Comparison of ENCODE assay signal across 1 cellular context in the genomic region with DNA sequence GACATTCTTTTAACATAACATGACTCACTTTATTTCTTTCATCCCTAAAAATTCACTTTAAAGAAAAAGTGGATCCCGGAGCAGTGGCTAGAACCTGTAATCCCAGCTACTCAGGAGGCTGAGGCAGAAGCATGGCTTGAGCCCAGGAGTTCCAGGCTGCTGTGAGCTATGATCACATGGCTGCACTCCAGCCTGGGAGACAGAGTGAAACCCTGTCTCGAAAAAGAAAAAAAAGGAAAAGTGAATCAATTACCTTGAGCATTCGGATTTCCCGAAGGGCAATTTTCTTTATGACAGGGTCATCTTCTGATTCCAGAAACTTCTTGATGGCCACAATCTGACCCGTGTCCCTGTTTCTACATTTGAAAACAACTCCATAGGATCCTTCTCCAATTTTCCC.
TF ChIP-seq lines count a peak whose summit lies in the region.

No MANE protein-coding gene starts in this region.

TF ChIP-seq in HepG2, 621 proteins besides CTCF, POLR2A, EP300 and RAD21:
- TF ChIP-seq, protein P1, sequence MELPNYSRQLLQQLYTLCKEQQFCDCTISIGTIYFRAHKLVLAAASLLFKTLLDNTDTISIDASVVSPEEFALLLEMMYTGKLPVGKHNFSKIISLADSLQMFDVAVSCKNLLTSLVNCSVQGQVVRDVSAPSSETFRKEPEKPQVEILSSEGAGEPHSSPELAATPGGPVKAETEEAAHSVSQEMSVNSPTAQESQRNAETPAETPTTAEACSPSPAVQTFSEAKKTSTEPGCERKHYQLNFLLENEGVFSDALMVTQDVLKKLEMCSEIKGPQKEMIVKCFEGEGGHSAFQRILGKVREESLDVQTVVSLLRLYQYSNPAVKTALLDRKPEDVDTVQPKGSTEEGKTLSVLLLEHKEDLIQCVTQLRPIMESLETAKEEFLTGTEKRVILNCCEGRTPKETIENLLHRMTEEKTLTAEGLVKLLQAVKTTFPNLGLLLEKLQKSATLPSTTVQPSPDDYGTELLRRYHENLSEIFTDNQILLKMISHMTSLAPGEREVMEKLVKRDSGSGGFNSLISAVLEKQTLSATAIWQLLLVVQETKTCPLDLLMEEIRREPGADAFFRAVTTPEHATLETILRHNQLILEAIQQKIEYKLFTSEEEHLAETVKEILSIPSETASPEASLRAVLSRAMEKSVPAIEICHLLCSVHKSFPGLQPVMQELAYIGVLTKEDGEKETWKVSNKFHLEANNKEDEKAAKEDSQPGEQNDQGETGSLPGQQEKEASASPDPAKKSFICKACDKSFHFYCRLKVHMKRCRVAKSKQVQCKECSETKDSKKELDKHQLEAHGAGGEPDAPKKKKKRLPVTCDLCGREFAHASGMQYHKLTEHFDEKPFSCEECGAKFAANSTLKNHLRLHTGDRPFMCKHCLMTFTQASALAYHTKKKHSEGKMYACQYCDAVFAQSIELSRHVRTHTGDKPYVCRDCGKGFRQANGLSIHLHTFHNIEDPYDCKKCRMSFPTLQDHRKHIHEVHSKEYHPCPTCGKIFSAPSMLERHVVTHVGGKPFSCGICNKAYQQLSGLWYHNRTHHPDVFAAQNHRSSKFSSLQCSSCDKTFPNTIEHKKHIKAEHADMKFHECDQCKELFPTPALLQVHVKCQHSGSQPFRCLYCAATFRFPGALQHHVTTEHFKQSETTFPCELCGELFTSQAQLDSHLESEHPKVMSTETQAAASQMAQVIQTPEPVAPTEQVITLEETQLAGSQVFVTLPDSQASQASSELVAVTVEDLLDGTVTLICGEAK (IDR thresholded peaks at IDR 0.05), result no peak
- TF ChIP-seq, protein P1 (CRISPR knock-in tag; IDR thresholded peaks at IDR 0.05), result no peak
- no peak for TF ChIP-seq ARNT (IDR thresholded peaks at IDR 0.05)
- TF ChIP-seq, protein P2, sequence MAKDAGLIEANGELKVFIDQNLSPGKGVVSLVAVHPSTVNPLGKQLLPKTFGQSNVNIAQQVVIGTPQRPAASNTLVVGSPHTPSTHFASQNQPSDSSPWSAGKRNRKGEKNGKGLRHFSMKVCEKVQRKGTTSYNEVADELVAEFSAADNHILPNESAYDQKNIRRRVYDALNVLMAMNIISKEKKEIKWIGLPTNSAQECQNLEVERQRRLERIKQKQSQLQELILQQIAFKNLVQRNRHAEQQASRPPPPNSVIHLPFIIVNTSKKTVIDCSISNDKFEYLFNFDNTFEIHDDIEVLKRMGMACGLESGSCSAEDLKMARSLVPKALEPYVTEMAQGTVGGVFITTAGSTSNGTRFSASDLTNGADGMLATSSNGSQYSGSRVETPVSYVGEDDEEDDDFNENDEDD (CRISPR knock-in tag; IDR thresholded peaks at IDR 0.05; ENCODE audit: borderline replicate concordance), result no peak
- TF ChIP-seq PBX2 (CRISPR knock-in tag; IDR thresholded peaks at IDR 0.05), result no peak
- no peak for TF ChIP-seq HOXA3 (CRISPR knock-in tag; IDR thresholded peaks at IDR 0.05)
- no peak for TF ChIP-seq NFIC (IDR thresholded peaks at IDR 0.05; ENCODE audit: low read length)
- no peak for TF ChIP-seq ZNF768 (CRISPR knock-in tag; IDR thresholded peaks at IDR 0.05)
- TF ChIP-seq ZNF891 (CRISPR knock-in tag; IDR thresholded peaks at IDR 0.05), result no peak
- no peak for TF ChIP-seq CCAR2 (optimal IDR thresholded peaks at IDR 0.05; ENCODE audit: low read depth, low read length)
- TF ChIP-seq RXRB (CRISPR knock-in tag; IDR thresholded peaks at IDR 0.05; ENCODE audit: borderline replicate concordance), result no peak
- no peak for TF ChIP-seq ZNF232 (CRISPR knock-in tag; IDR thresholded peaks at IDR 0.05; ENCODE audit: borderline replicate concordance)
- no peak for TF ChIP-seq KMT2A (CRISPR knock-in tag; IDR thresholded peaks at IDR 0.05)
